In genomic region chr21:37753122-37753599, GRCh38 we compare ENCODE assay signal across 26 cellular contexts.
"Had no signal": no experiment of that assay in that cellular context is flagged by ENCODE, and none has a peak within 500 bp of the region (broad histone marks: within the 10 kb centered on the region; RNA-seq: fewer than 3 reads in every experiment).

No MANE protein-coding gene starts in this region.

- H3K36me3 Mint-ChIP-seq: activated naive CD4-positive, alpha-beta T cell treated with anti-CD3 and anti-CD28 coated beads, Interleukin-2, amount 10 ng/mL, durations not matched to agents 7 days and 5 days; brain; memory B cell; natural killer cell treated with Interleukin-12 subunit alpha and Interleukin-12 subunit beta and Interleukin-15 and Interleukin-18, amount 100 ng/mL, for 72 hours had no signal

- H3K27me3 ChIP-seq: left lung, right lobe of liver, transverse colon had no signal

- H3K9me3 ChIP-seq: esophagus squamous epithelium, left lung, prostate gland, right lobe of liver, suprapubic skin, transverse colon had no signal

- H3K4me3 Mint-ChIP-seq: activated naive CD4-positive, alpha-beta T cell treated with anti-CD3 and anti-CD28 coated beads, Interleukin-2, amount 10 ng/mL, durations not matched to agents 7 days and 5 days; activated naive CD8-positive, alpha-beta T cell treated with anti-CD3 and anti-CD28 coated beads, Interleukin-2, amount 50 U/mL, for 24 hours; brain; central memory CD8-positive, alpha-beta T cell; dendritic cell treated with granulocyte-macrophage colony-stimulating factor and Interleukin-4, amounts not matched to agents 40 ng/mL and 50 ng/mL, for 4 days; memory B cell; natural killer cell treated with Interleukin-12 subunit alpha and Interleukin-12 subunit beta and Interleukin-15 and Interleukin-18, amount 100 ng/mL, for 72 hours; stimulated activated naive CD8-positive, alpha-beta T cell treated with anti-CD3 and anti-CD28 coated beads, Interleukin-15, amount 100 ng/mL, for 72 hours had no signal

- H3K4me1 ChIP-seq: left lung, prostate gland, right lobe of liver, suprapubic skin, transverse colon had no signal

- H3K36me3 ChIP-seq: esophagus squamous epithelium, left lung, prostate gland, right lobe of liver, suprapubic skin, transverse colon had no signal

- H3K4me3 ChIP-seq: esophagus squamous epithelium, left lung, prostate gland, right lobe of liver, suprapubic skin, transverse colon had no signal

- H3K27ac Mint-ChIP-seq: activated naive CD4-positive, alpha-beta T cell treated with anti-CD3 and anti-CD28 coated beads, Interleukin-2, amount 10 ng/mL, durations not matched to agents 7 days and 5 days; activated naive CD8-positive, alpha-beta T cell treated with anti-CD3 and anti-CD28 coated beads, Interleukin-2, amount 50 U/mL, for 24 hours; dendritic cell treated with granulocyte-macrophage colony-stimulating factor and Interleukin-4, amounts not matched to agents 40 ng/mL and 50 ng/mL, for 4 days; memory B cell; natural killer cell treated with Interleukin-12 subunit alpha and Interleukin-12 subunit beta and Interleukin-15 and Interleukin-18, amount 100 ng/mL, for 72 hours had no signal

- DNase-seq: activated CD4-positive, alpha-beta T cell treated with anti-CD3 and anti-CD28 coated beads, Interleukin-2, amount 50 U/mL, for 1 hour; activated CD4-positive, CD25-positive, alpha-beta regulatory T cell treated with anti-CD3 and anti-CD28 coated beads, Interleukin-2, amount 50 U/mL, for 72 hours; activated CD8-positive, alpha-beta memory T cell treated with anti-CD3 and anti-CD28 coated beads, Interleukin-2, amount 50 U/mL, for 48 hours; activated effector memory CD4-positive, alpha-beta T cell treated with Interleukin-2 at 50 U/mL for 16 hours; activated naive CD4-positive, alpha-beta T cell treated with anti-CD3 and anti-CD28 coated beads, Interleukin-2, amount 10 ng/mL, durations not matched to agents 7 days and 5 days; activated naive CD8-positive, alpha-beta T cell treated with anti-CD3 and anti-CD28 coated beads, Interleukin-2, amount 50 U/mL, for 24 hours; activated T-cell treated with anti-CD3 and anti-CD28 coated beads, Interleukin-2, amount 50 U/mL, for 48 hours; anterior cingulate cortex; effector CD8-positive, alpha-beta T cell; esophagus squamous epithelium; hippocampal formation; nucleus accumbens; right lobe of liver; small intestine; stimulated activated CD4-positive, alpha-beta T cell treated with anti-CD3 and anti-CD28 coated beads, Interleukin-15, amount 100 ng/mL, for 24 hours; stimulated activated CD4-positive, alpha-beta T cell treated with anti-CD3 and anti-CD28 coated beads, Interleukin-2, amount 100 ng/mL, for 48 hours; stimulated activated naive CD8-positive, alpha-beta T cell treated with anti-CD3 and anti-CD28 coated beads, Interleukin-15, amount 100 ng/mL, for 72 hours; transverse colon had no signal

- H3K4me1 Mint-ChIP-seq: activated naive CD4-positive, alpha-beta T cell treated with anti-CD3 and anti-CD28 coated beads, Interleukin-2, amount 10 ng/mL, durations not matched to agents 7 days and 5 days; activated naive CD8-positive, alpha-beta T cell treated with anti-CD3 and anti-CD28 coated beads, Interleukin-2, amount 50 U/mL, for 24 hours; brain; central memory CD8-positive, alpha-beta T cell; memory B cell; stimulated activated naive CD8-positive, alpha-beta T cell treated with anti-CD3 and anti-CD28 coated beads, Interleukin-15, amount 100 ng/mL, for 72 hours had no signal

- ATAC-seq: activated naive CD8-positive, alpha-beta T cell treated with anti-CD3 and anti-CD28 coated beads, Interleukin-2, amount 50 U/mL, for 24 hours; left lung; natural killer cell treated with Interleukin-12 subunit alpha and Interleukin-12 subunit beta and Interleukin-15 and Interleukin-18, amount 100 ng/mL, for 72 hours; right lobe of liver; stimulated activated naive CD8-positive, alpha-beta T cell treated with anti-CD3 and anti-CD28 coated beads, Interleukin-15, amount 100 ng/mL, for 72 hours had no signal

- H3K27ac ChIP-seq: esophagus squamous epithelium, left lung, prostate gland, right lobe of liver, suprapubic skin, transverse colon had no signal

- H3K27me3 Mint-ChIP-seq: activated naive CD4-positive, alpha-beta T cell treated with anti-CD3 and anti-CD28 coated beads, Interleukin-2, amount 10 ng/mL, durations not matched to agents 7 days and 5 days; activated naive CD8-positive, alpha-beta T cell treated with anti-CD3 and anti-CD28 coated beads, Interleukin-2, amount 50 U/mL, for 24 hours had no signal

- H3K9me3 Mint-ChIP-seq: activated naive CD4-positive, alpha-beta T cell treated with anti-CD3 and anti-CD28 coated beads, Interleukin-2, amount 10 ng/mL, durations not matched to agents 7 days and 5 days; activated naive CD8-positive, alpha-beta T cell treated with anti-CD3 and anti-CD28 coated beads, Interleukin-2, amount 50 U/mL, for 24 hours; brain; central memory CD8-positive, alpha-beta T cell; dendritic cell treated with granulocyte-macrophage colony-stimulating factor and Interleukin-4, amounts not matched to agents 40 ng/mL and 50 ng/mL, for 4 days; memory B cell; natural killer cell treated with Interleukin-12 subunit alpha and Interleukin-12 subunit beta and Interleukin-15 and Interleukin-18, amount 100 ng/mL, for 72 hours; stimulated activated naive CD8-positive, alpha-beta T cell treated with anti-CD3 and anti-CD28 coated beads, Interleukin-15, amount 100 ng/mL, for 72 hours had no signal
